Comparison of ENCODE assay signal across 1 cellular context in genomic region chr17:18990331-18990730, GRCh38.
TF ChIP-seq lines count a peak whose summit lies in the region.

No MANE protein-coding gene starts in this region.

TF ChIP-seq in GM12878, 131 proteins besides CTCF, POLR2A, EP300 and RAD21:
- TF ChIP-seq SIX5 (IDR thresholded peaks at IDR 0.05; ENCODE audit: low read depth, low read length, severe bottlenecking) (no peak), CREM (IDR thresholded peaks at IDR 0.05; ENCODE audit: low read depth) (no peak), POLR2AphosphoS5 (IDR thresholded peaks at IDR 0.05; ENCODE audit: low read length) (no peak), ZSCAN29 (IDR thresholded peaks at IDR 0.05) (no peak), KLF5 (IDR thresholded peaks at IDR 0.05; ENCODE audit: partially characterized antibody) (no peak), GABPA (IDR thresholded peaks at IDR 0.05; ENCODE audit: low read depth) (no peak), MTA2 (IDR thresholded peaks at IDR 0.05; ENCODE audit: low read depth) (no peak), TCF12 (IDR thresholded peaks at IDR 0.05; ENCODE audit: low read depth, low read length) (no peak), RUNX3 (IDR thresholded peaks at IDR 0.05; ENCODE audit: low read length) (no peak)
- TF ChIP-seq, protein P1, sequence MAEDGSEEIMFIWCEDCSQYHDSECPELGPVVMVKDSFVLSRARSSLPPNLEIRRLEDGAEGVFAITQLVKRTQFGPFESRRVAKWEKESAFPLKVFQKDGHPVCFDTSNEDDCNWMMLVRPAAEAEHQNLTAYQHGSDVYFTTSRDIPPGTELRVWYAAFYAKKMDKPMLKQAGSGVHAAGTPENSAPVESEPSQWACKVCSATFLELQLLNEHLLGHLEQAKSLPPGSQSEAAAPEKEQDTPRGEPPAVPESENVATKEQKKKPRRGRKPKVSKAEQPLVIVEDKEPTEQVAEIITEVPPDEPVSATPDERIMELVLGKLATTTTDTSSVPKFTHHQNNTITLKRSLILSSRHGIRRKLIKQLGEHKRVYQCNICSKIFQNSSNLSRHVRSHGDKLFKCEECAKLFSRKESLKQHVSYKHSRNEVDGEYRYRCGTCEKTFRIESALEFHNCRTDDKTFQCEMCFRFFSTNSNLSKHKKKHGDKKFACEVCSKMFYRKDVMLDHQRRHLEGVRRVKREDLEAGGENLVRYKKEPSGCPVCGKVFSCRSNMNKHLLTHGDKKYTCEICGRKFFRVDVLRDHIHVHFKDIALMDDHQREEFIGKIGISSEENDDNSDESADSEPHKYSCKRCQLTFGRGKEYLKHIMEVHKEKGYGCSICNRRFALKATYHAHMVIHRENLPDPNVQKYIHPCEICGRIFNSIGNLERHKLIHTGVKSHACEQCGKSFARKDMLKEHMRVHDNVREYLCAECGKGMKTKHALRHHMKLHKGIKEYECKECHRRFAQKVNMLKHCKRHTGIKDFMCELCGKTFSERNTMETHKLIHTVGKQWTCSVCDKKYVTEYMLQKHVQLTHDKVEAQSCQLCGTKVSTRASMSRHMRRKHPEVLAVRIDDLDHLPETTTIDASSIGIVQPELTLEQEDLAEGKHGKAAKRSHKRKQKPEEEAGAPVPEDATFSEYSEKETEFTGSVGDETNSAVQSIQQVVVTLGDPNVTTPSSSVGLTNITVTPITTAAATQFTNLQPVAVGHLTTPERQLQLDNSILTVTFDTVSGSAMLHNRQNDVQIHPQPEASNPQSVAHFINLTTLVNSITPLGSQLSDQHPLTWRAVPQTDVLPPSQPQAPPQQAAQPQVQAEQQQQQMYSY (CRISPR knock-in tag; IDR thresholded peaks at IDR 0.05) = no peak
